Comparison of ENCODE assay signal across 22 cellular contexts in genomic region chr2:28480403-28481049, GRCh38.
"Had no signal": no experiment of that assay in that cellular context is flagged by ENCODE, and none has a peak within 500 bp of the region (broad histone marks: within the 10 kb centered on the region; RNA-seq: fewer than 3 reads in every experiment).

No MANE protein-coding gene starts in this region.

- H3K27ac Mint-ChIP-seq: activated naive CD8-positive, alpha-beta T cell; brain had no signal

- H3K27me3 Mint-ChIP-seq: activated naive CD8-positive, alpha-beta T cell; central memory CD8-positive, alpha-beta T cell had no signal

- ATAC-seq: K562 had no signal

- H3K9me3 Mint-ChIP-seq: brain; central memory CD8-positive, alpha-beta T cell had no signal

- H3K4me1 Mint-ChIP-seq: brain; central memory CD8-positive, alpha-beta T cell had no signal

- H3K36me3 Mint-ChIP-seq: activated naive CD8-positive, alpha-beta T cell; brain had no signal

- DNase-seq: activated CD4-positive, alpha-beta T cell treated with anti-CD3 and anti-CD28 coated beads for 4 hours; activated CD4-positive, alpha-beta T cell treated with anti-CD3 and anti-CD28 coated beads, Interleukin-2, amount 50 U/mL, for 48 hours; activated CD4-positive, CD25-positive, alpha-beta regulatory T cell; activated naive CD4-positive, alpha-beta T cell; amygdala; Karpas-422; MM.1S; NCI-H1105 treated with DMSO at 0.1 percent for 48 hours; NCI-H1436 treated with DMSO at 0.1 percent for 48 hours; NCI-H187; NCI-H2081; NCI-H510A treated with DMSO at 0.1 percent for 48 hours; NCI-H69; Peyer's patch; Right ventricle myocardium superior; SJCRH30; SK-N-SH; T-helper 1 cell had no signal

- H3K4me3 Mint-ChIP-seq: activated naive CD8-positive, alpha-beta T cell; brain; central memory CD8-positive, alpha-beta T cell had no signal
